Comparison of ENCODE assay signal across 15 cellular contexts in the genomic region with DNA sequence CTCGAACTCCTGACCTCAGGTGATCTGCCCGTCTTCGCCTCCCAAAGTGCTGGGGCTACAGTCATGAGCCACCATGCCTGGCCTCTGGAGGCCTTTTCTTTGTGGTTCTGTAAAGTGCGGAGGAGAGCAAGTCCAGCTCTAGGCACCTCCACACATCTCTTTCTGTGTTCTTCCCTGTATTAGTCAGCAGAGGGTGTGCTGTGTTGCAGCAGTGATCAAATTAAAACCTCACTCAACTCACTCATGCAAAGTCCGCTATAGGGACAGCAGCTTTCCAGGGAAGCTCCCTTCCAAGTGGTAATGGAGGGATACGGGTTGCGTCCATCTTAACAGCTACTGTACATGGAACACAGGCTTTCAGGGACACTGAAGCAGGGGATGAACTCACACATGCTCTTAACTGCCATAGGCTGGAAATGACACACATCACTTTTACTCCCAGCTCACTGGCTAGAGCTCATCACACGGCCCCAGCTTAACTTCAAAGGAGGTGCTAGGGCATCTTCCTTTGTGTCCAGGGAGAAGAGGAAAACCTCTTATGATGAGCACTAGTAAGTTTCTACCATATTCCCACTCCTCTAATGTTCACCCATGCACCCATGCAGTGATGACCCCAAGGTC. TPM values are rescaled to one million over a fixed set of nuclear protein-coding genes. Genes with fewer than 3 reads are reported as not detected.
DNase-seq lines count a peak whose midpoint lies in the region; ATAC-seq, FAIRE-seq and TF ChIP-seq lines count a peak whose summit lies in the region.
"Had no signal": no experiment of that assay in that cellular context is flagged by ENCODE, and none has a peak within 500 bp of the region (broad histone marks: within the 10 kb centered on the region; RNA-seq: fewer than 3 reads in every experiment).

No MANE protein-coding gene starts in this region.

- H3K4me3 Mint-ChIP-seq in stimulated activated naive B cell treated with anti-CD40 and anti-IgM and Interleukin-4, amounts not matched to agents 10 μg/mL and 1 μg/mL and 100 μg/mL, for 72 hours = no peak overlapping the region
- H3K4me3 Mint-ChIP-seq: activated T-cell treated with anti-CD3 and anti-CD28 coated beads, Interleukin-2, amount 50 U/mL, for 4 hours; stimulated activated naive CD8-positive, alpha-beta T cell treated with anti-CD3 and anti-CD28 coated beads, Interleukin-15, amount 100 ng/mL, for 72 hours had no signal

- peaks cover 0 to 2% of the 10 kb centered on the region in 2 donors for H3K9me3 Mint-ChIP-seq in stimulated activated naive B cell treated with anti-CD40 and anti-IgM and Interleukin-4, amounts not matched to agents 10 μg/mL and 1 μg/mL and 100 μg/mL, for 72 hours
- H3K9me3 Mint-ChIP-seq: activated T-cell treated with anti-CD3 and anti-CD28 coated beads, Interleukin-2, amount 50 U/mL, for 4 hours; stimulated activated naive CD8-positive, alpha-beta T cell treated with anti-CD3 and anti-CD28 coated beads, Interleukin-15, amount 100 ng/mL, for 72 hours had no signal

- WGBS in HepG2 (ENCODE audit: low lambda C conversion rate) = 39% methylated on average over 7 of the region's 8 CpGs
- 89% methylated on average over 1 of the region's 8 CpGs for WGBS in right lobe of liver (ENCODE audit: insufficient coverage, low coverage, low lambda C conversion rate, missing lambda C conversion rate)

- H3K9me3 ChIP-seq in HepG2 (ENCODE audit: low read length) (no peaks in the 10 kb centered on the region), right lobe of liver (no peaks in the 10 kb centered on the region), colonic mucosa (no peaks in the 10 kb centered on the region), uterus (no peaks in the 10 kb centered on the region)

- H3K27ac ChIP-seq in HepG2 (ENCODE audit: extremely low read length, insufficient read depth, low read length) = no peak overlapping the region
- H3K27ac ChIP-seq in right lobe of liver = no peak overlapping the region
- no peak overlapping the region for H3K27ac ChIP-seq in colonic mucosa
- H3K27ac ChIP-seq in uterus = no peak overlapping the region

- peak; percentile 12 for FAIRE-seq in HepG2 (lab: Jason Lieb, UNC)
- FAIRE-seq: A204.1, G401.6 had no signal

- H2AFZ ChIP-seq in HepG2 (ENCODE audit: low read length) = no peak overlapping the region

- in situ Hi-C loops in HepG2 (cut with HindIII; ENCODE audit: extremely low pct_ligation_motif_present, low pct_unique_long_range_greater_than_20kb) = no loop called here

- H3K27ac Mint-ChIP-seq in stimulated activated naive B cell treated with anti-CD40 and anti-IgM and Interleukin-4, amounts not matched to agents 10 μg/mL and 1 μg/mL and 100 μg/mL, for 72 hours = no peak overlapping the region
- H3K27ac Mint-ChIP-seq: stimulated activated naive CD8-positive, alpha-beta T cell treated with anti-CD3 and anti-CD28 coated beads, Interleukin-15, amount 100 ng/mL, for 72 hours had no signal

- intact Hi-C loops in HepG2 (cut with micrococcal nuclease; ENCODE audit: unreplicated experiment) (loop anchor here (1.0 kb wide), 1 partner anchor 82 kb away; no protein-coding TSS in a partner anchor), right lobe of liver (cut with DNase I) (no loop called here), colonic mucosa (cut with DNase I) (no loop called here), uterus (cut with DNase I; ENCODE audit: low total_unique reads) (no loop called here)

- H3K27me3 ChIP-seq in HepG2 (ENCODE audit: control insufficient read depth in 1 of 2, insufficient read depth in 2 of 2, low read length in 2 of 2) = peaks cover 0 to 15% of the 10 kb centered on the region in 2 experiments; a peak in 3 of 5 replicates
- H3K27me3 ChIP-seq in right lobe of liver = no peaks in the 10 kb centered on the region
- H3K27me3 ChIP-seq in colonic mucosa = no peaks in the 10 kb centered on the region
- no peaks in the 10 kb centered on the region for H3K27me3 ChIP-seq in uterus

- H3K36me3 Mint-ChIP-seq in stimulated activated naive B cell treated with anti-CD40 and anti-IgM and Interleukin-4, amounts not matched to agents 10 μg/mL and 1 μg/mL and 100 μg/mL, for 72 hours = no peaks in the 10 kb centered on the region

- no peaks in the 10 kb centered on the region for H3K27me3 Mint-ChIP-seq in stimulated activated naive B cell treated with anti-CD40 and anti-IgM and Interleukin-4, amounts not matched to agents 10 μg/mL and 1 μg/mL and 100 μg/mL, for 72 hours

- ATAC-seq in HepG2 = peak; percentile 88
- no peak for ATAC-seq in right lobe of liver
- peak; percentile 86 for ATAC-seq in HG03469 (IDR thresholded peaks at IDR 0.05; ENCODE audit: unreplicated experiment)
- ATAC-seq in stimulated activated naive B cell treated with anti-CD40 and anti-IgM and Interleukin-4, amounts not matched to agents 10 μg/mL and 1 μg/mL and 100 μg/mL, for 72 hours (replicated peaks) = peak; percentile 70 to 76
- ATAC-seq: activated T-cell treated with anti-CD3 and anti-CD28 coated beads, Interleukin-2, amount 50 U/mL, for 4 hours; stimulated activated naive CD8-positive, alpha-beta T cell treated with anti-CD3 and anti-CD28 coated beads, Interleukin-15, amount 100 ng/mL, for 72 hours had no signal

- POLR2A ChIA-PET in HepG2 (lab: Yijun Ruan, JAX) = no interaction called here

- no peaks in the 10 kb centered on the region for H3K79me2 ChIP-seq in HepG2 (ENCODE audit: insufficient read depth, low read length)

- peak; percentile 3 for DNase-seq in HepG2 (ENCODE audit: low spot score)
- DNase-seq in right lobe of liver = no peak
- DNase-seq in cerebellum (ENCODE audit: low spot score) = peak; percentile 76
- no peak for DNase-seq in stimulated activated naive B cell treated with anti-CD40 and anti-IgM and Interleukin-4, amounts not matched to agents 10 μg/mL and 1 μg/mL and 100 μg/mL, for 72 hours
- DNase-seq in colonic mucosa = no peak
- no peak for DNase-seq in uterus
- DNase-seq in NCI-H1694 (lab: John Stamatoyannopoulos, UW) = no peak
- DNase-seq: activated T-cell treated with anti-CD3 and anti-CD28 coated beads, Interleukin-2, amount 50 U/mL, for 4 hours; HCEC 1CT; stimulated activated CD4-positive, alpha-beta T cell treated with anti-CD3 and anti-CD28 coated beads, Interleukin-12 subunit alpha, Interleukin-12 subunit beta, amount 100 ng/mL, for 4 hours; stimulated activated naive CD8-positive, alpha-beta T cell treated with anti-CD3 and anti-CD28 coated beads, Interleukin-15, amount 100 ng/mL, for 72 hours; T-helper 9 cell had no signal

- CTCF ChIA-PET in HepG2 (lab: Yijun Ruan, JAX; ENCODE audit: low intra/inter-chr PET ratio, low total read pairs) = no interaction called here

- H3K36me3 ChIP-seq in HepG2 (replicated peaks in 1 of 2; ENCODE audit: control insufficient read depth in 1 of 2, insufficient read depth in 2 of 2, low read length in 2 of 2) (no peaks in the 10 kb centered on the region), right lobe of liver (no peaks in the 10 kb centered on the region), colonic mucosa (no peaks in the 10 kb centered on the region), uterus (no peaks in the 10 kb centered on the region)

- BruUV-seq in HepG2 (replicated peaks; lab: Mats Ljungman, UMichigan) = no TSS peak

- H3K4me1 ChIP-seq in HepG2 (ENCODE audit: insufficient read depth, low read length) (no peaks in the 10 kb centered on the region), right lobe of liver (no peaks in the 10 kb centered on the region), colonic mucosa (no peaks in the 10 kb centered on the region), uterus (no peaks in the 10 kb centered on the region)

- no peak overlapping the region for H3K4me2 ChIP-seq in HepG2 (ENCODE audit: low read depth, low read length)

- TF ChIP-seq EP300 in HepG2 (IDR thresholded peaks at IDR 0.05; ENCODE audit: low read depth in 2 of 2, low read length in 2 of 2) (no peak), HepG2 (CRISPR knock-in tag; IDR thresholded peaks at IDR 0.05; ENCODE audit: borderline replicate concordance) (no peak)

- H3K4me3 ChIP-seq in HepG2 (replicated peaks in 1 of 3; ENCODE audit: insufficient read depth in 1 of 3, low read depth in 2 of 3, low read length in 3 of 3) = no peak overlapping the region
- H3K4me3 ChIP-seq in right lobe of liver = no peak overlapping the region
- no peak overlapping the region for H3K4me3 ChIP-seq in colonic mucosa
- no peak overlapping the region for H3K4me3 ChIP-seq in uterus

- TF ChIP-seq POLR2A in HepG2 (IDR thresholded peaks at IDR 0.05; ENCODE audit: insufficient read depth in 1 of 2, low read depth in 2 of 2, low read length in 2 of 2) (no peak), right lobe of liver (IDR thresholded peaks at IDR 0.05) (no peak), uterus (IDR thresholded peaks at IDR 0.05) (no peak)

- no peak overlapping the region for H3K9ac ChIP-seq in HepG2 (ENCODE audit: insufficient read depth, low read depth, low read length)
- H3K9ac ChIP-seq in colonic mucosa (ENCODE audit: low read depth in 2 of 2, low read length in 2 of 2) = no peak overlapping the region

- TF ChIP-seq RAD21 in HepG2 (CRISPR knock-in tag; IDR thresholded peaks at IDR 0.05) = no peak

- peaks cover 34 to 64% of the 10 kb centered on the region in 2 donors for H3K4me1 Mint-ChIP-seq in stimulated activated naive B cell treated with anti-CD40 and anti-IgM and Interleukin-4, amounts not matched to agents 10 μg/mL and 1 μg/mL and 100 μg/mL, for 72 hours
- H3K4me1 Mint-ChIP-seq: stimulated activated naive CD8-positive, alpha-beta T cell treated with anti-CD3 and anti-CD28 coated beads, Interleukin-15, amount 100 ng/mL, for 72 hours had no signal

- TF ChIP-seq CTCF in HepG2 (CRISPR knock-in tag; IDR thresholded peaks at IDR 0.05) (peak; percentile 32; the same call in 1 of the 2 replicates), right lobe of liver (IDR thresholded peaks at IDR 0.05) (no peak), colonic mucosa (IDR thresholded peaks at IDR 0.05) (no peak), uterus (IDR thresholded peaks at IDR 0.05) (no peak)

- H4K20me1 ChIP-seq in HepG2 (ENCODE audit: insufficient read depth, low read length) = no peaks in the 10 kb centered on the region

RNA-seq across cellular contexts. Expression of gene CCNG2, which starts 36.0 kb away (rescaled TPM):
- total RNA-seq in HepG2 (2016; rRNA removed; fragmentation: Illumina TruSeq; extraction: Trizol) (3.9 and 6.1 TPM in 2 replicates), right lobe of liver (10 to 100 TPM in 2 of 6 experiments, 1 to 10 TPM in 4; 3.3 to 15.6 (median 6.1) TPM), cerebellum (75.6 TPM), colonic mucosa (100 to 1,000 TPM in 1 of 2 donors, 10 to 100 TPM in 1; 34.0 to 145 TPM), uterus (10 to 100 TPM; 21.3 to 67.0 (median 28.7) TPM)
- total RNA-seq in HepG2 (2016; cell fraction: cytosol; rRNA removed; fragmentation: Illumina TruSeq; extraction: Trizol; ENCODE audit: low read depth) = 1.4 and 1.8 TPM in 2 replicates
- 4.1 and 5.7 TPM in 2 replicates for total RNA-seq in HepG2 (2016; cell fraction: insoluble cytoplasmic fraction; rRNA removed; fragmentation: Illumina TruSeq; extraction: Trizol)
- total RNA-seq in HepG2 (2016; cell fraction: membrane; rRNA removed; fragmentation: Illumina TruSeq; extraction: Trizol) = 6.1 and 7.7 TPM in 2 replicates
- total RNA-seq in HepG2 (2016; cell fraction: nucleus; rRNA removed; fragmentation: Illumina TruSeq; extraction: Trizol) = 4.9 and 5.6 TPM in 2 replicates
- polyA plus RNA-seq in HepG2 (2011; rRNA removed) = 8.5 and 11.5 TPM in 2 replicates
- 3.6 and 4.5 TPM in 2 replicates for polyA plus RNA-seq in HepG2 (2011; cell fraction: cytosol; rRNA removed)
- 6.7 and 9.8 TPM in 2 replicates for polyA plus RNA-seq in HepG2 (2011; cell fraction: nucleus; rRNA removed)
- polyA plus RNA-seq in HepG2 (2012) = 9.4 and 14.3 TPM in 2 replicates
- 2.4 and 2.5 TPM in 2 replicates for polyA plus RNA-seq in HepG2 (2016; cell fraction: cytosol; fragmentation: Illumina TruSeq; extraction: Trizol; ENCODE audit: low read depth)
- 8.0 and 8.5 TPM in 2 replicates for polyA plus RNA-seq in HepG2 (2016; cell fraction: insoluble cytoplasmic fraction; fragmentation: Illumina TruSeq; extraction: Trizol; ENCODE audit: low read depth)
- 6.7 and 7.8 TPM in 2 replicates for polyA plus RNA-seq in HepG2 (2016; cell fraction: membrane; fragmentation: Illumina TruSeq; extraction: Trizol; ENCODE audit: low read depth)
- polyA plus RNA-seq in HepG2 (2016; cell fraction: nucleus; fragmentation: Illumina TruSeq; extraction: Trizol; ENCODE audit: insufficient read depth, low read depth) = 11.1 and 12.2 TPM in 2 replicates
- polyA minus RNA-seq in HepG2 (2011; rRNA and poly(A)+ RNA removed; ENCODE audit: low replicate concordance) = 3.0 and 5.4 TPM in 2 replicates
- polyA minus RNA-seq in HepG2 (2011; cell fraction: cytosol; rRNA and poly(A)+ RNA removed) = 7.0 and 10.4 TPM in 2 replicates
- polyA minus RNA-seq in HepG2 (2011; cell fraction: nucleus; rRNA and poly(A)+ RNA removed) = 14.4 and 15.4 TPM in 2 replicates

RNA-seq across cellular contexts. Expression of gene CCNI, which starts 45.2 kb away (rescaled TPM):
- total RNA-seq in HepG2 (2016; rRNA removed; fragmentation: Illumina TruSeq; extraction: Trizol) (43.5 and 73.5 TPM in 2 replicates), right lobe of liver (10 to 100 TPM; 54.3 to 87.7 (median 68.6) TPM), cerebellum (296 TPM), colonic mucosa (100 to 1,000 TPM; 159 to 260 TPM), uterus (100 to 1,000 TPM; 137 to 471 (median 239) TPM)
- total RNA-seq in HepG2 (2016; cell fraction: cytosol; rRNA removed; fragmentation: Illumina TruSeq; extraction: Trizol; ENCODE audit: low read depth) = 50.2 and 52.8 TPM in 2 replicates
- 41.4 and 68.2 TPM in 2 replicates for total RNA-seq in HepG2 (2016; cell fraction: insoluble cytoplasmic fraction; rRNA removed; fragmentation: Illumina TruSeq; extraction: Trizol)
- 161 and 167 TPM in 2 replicates for total RNA-seq in HepG2 (2016; cell fraction: membrane; rRNA removed; fragmentation: Illumina TruSeq; extraction: Trizol)
- 39.6 and 40.4 TPM in 2 replicates for total RNA-seq in HepG2 (2016; cell fraction: nucleus; rRNA removed; fragmentation: Illumina TruSeq; extraction: Trizol)
- polyA plus RNA-seq in HepG2 (2011; rRNA removed) = 98.7 and 122 TPM in 2 replicates
- 75.3 and 115 TPM in 2 replicates for polyA plus RNA-seq in HepG2 (2011; cell fraction: cytosol; rRNA removed)
- 18.1 and 30.8 TPM in 2 replicates for polyA plus RNA-seq in HepG2 (2011; cell fraction: nucleus; rRNA removed)
- polyA plus RNA-seq in HepG2 (2012) = 150 and 164 TPM in 2 replicates
- 114 and 139 TPM in 2 replicates for polyA plus RNA-seq in HepG2 (2016; cell fraction: cytosol; fragmentation: Illumina TruSeq; extraction: Trizol; ENCODE audit: low read depth)
- 121 and 136 TPM in 2 replicates for polyA plus RNA-seq in HepG2 (2016; cell fraction: insoluble cytoplasmic fraction; fragmentation: Illumina TruSeq; extraction: Trizol; ENCODE audit: low read depth)
- 246 TPM in 2 replicates for polyA plus RNA-seq in HepG2 (2016; cell fraction: membrane; fragmentation: Illumina TruSeq; extraction: Trizol; ENCODE audit: low read depth)
- 57.5 and 63.5 TPM in 2 replicates for polyA plus RNA-seq in HepG2 (2016; cell fraction: nucleus; fragmentation: Illumina TruSeq; extraction: Trizol; ENCODE audit: insufficient read depth, low read depth)
- 248 and 399 TPM in 2 replicates for polyA minus RNA-seq in HepG2 (2011; rRNA and poly(A)+ RNA removed; ENCODE audit: low replicate concordance)
- 137 and 168 TPM in 2 replicates for polyA minus RNA-seq in HepG2 (2011; cell fraction: cytosol; rRNA and poly(A)+ RNA removed)
- polyA minus RNA-seq in HepG2 (2011; cell fraction: nucleus; rRNA and poly(A)+ RNA removed) = 63.2 and 103 TPM in 2 replicates

Comparison
In these comparisons a context has a peak if more than half of its experiments do, and no peak if none do; other contexts are left out.
1. ATAC-seq: peak in HepG2 (single experiment), HG03469 (single experiment) and stimulated activated naive B cell treated with anti-CD40 and anti-IgM and Interleukin-4, amounts not matched to agents 10 μg/mL and 1 μg/mL and 100 μg/mL, for 72 hours (2 of 2); none in right lobe of liver (0 of 4).
2. DNase-seq: peak in HepG2 (single experiment) and cerebellum (single experiment); none in right lobe of liver (0 of 3), stimulated activated naive B cell treated with anti-CD40 and anti-IgM and Interleukin-4, amounts not matched to agents 10 μg/mL and 1 μg/mL and 100 μg/mL, for 72 hours (single experiment), colonic mucosa (single experiment), uterus (0 of 2) and NCI-H1694 (single experiment).